Comparison of ENCODE assay signal across 16 cellular contexts in the genomic region with DNA sequence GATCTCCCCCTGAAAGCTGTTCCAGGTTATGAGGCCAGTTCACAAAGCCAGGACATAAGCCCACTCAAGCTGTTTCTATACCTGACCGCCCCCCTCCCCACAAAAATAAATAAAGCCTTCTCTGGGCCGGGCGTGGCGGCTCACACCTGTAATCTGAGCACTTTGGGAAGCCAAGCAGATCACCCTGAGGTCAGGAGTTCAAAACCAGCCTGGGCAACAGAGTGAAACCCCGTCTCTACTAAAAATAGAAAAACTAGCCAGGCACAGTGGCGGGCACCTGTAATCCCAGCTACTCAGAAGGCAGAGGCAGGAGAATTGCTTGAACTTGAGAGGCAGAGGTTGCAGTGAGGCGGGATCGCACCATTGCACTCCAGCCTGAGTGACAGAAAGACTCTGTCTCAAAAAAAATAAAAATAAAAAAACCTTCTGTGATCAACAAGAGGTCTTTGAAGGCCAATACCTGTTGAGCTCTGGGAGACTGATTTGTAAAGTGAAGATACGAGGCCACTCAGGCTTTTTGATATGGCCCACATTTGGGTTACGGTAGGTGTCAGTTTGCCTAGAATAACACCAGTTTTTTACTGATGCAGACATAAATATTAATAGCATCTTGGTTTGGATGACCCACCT. TPM values are rescaled to one million over a fixed set of nuclear protein-coding genes. Genes with fewer than 3 reads are reported as not detected.
A peak's percentile ranks its signal among the peaks of the same experiment; 100 is the strongest.
DNase-seq lines count a peak whose midpoint lies in the region; ATAC-seq, FAIRE-seq and TF ChIP-seq lines count a peak whose summit lies in the region.
"Had no signal": no experiment of that assay in that cellular context is flagged by ENCODE, and none has a peak within 500 bp of the region (broad histone marks: within the 10 kb centered on the region; RNA-seq: fewer than 3 reads in every experiment).

No MANE protein-coding gene starts in this region.

- ATAC-seq in HG02763 (IDR thresholded peaks at IDR 0.05; ENCODE audit: unreplicated experiment) = no peak
- ATAC-seq: CD8-positive, alpha-beta T cell; Panc1 had no signal

- POLR2A ChIA-PET in OCI-LY7 (lab: Charles Lee) = interaction anchor here (0.6 to 2.8 kb wide), 3 partner anchors 13 to 221 kb away, joined by 3 to 15 read pairs (median 6); no protein-coding TSS in a partner anchor

- H4K20me1 ChIP-seq in BLaER1 (no peaks in the 10 kb centered on the region), OCI-LY7 (ENCODE audit: insufficient read depth, low read length) (no peaks in the 10 kb centered on the region)

- DNase-seq in OCI-LY7 (ENCODE audit: low spot score) = peak; percentile 65
- DNase-seq in left kidney (ENCODE audit: low read depth, low spot score) = peak; percentile 87
- no peak for DNase-seq in stimulated activated naive CD4-positive, alpha-beta T cell (lab: John Stamatoyannopoulos, UW)
- no peak for DNase-seq in iPS-NIHi11 (ENCODE audit: low spot score)
- no peak for DNase-seq in frontal cortex (ENCODE audit: low spot score in 2 of 2)
- DNase-seq: CD8-positive, alpha-beta T cell; H7; NCI-H1048; NCI-H2227 treated with DMSO at 0.1 percent for 48 hours; NCI-H526 treated with DMSO at 0.1 percent for 48 hours; Right ventricle myocardium superior had no signal

- intact Hi-C loops in OCI-LY7 (cut with micrococcal nuclease; ENCODE audit: unreplicated experiment) = no loop called here

- H3K4me2 ChIP-seq in BLaER1 = peak overlapping the region; percentile 93
- H3K4me2 ChIP-seq in OCI-LY7 (ENCODE audit: low read length) = peak overlapping the region; percentile 99

- H3K4me3 ChIP-seq in BLaER1 (no peak overlapping the region), OCI-LY7 (ENCODE audit: low read depth, low read length, poor library complexity, severe bottlenecking) (peak overlapping the region; percentile 81)

- 0 out of 3 replicates have a peak, but pooled peaks have one; percentile 12 for TF ChIP-seq CTCF in GM12872 (IDR thresholded peaks at IDR 0.05; ENCODE audit: insufficient read depth, low read depth, low read length)
- no peak for TF ChIP-seq CTCF in OCI-LY7 (conservative IDR thresholded peaks at IDR 0.05; ENCODE audit: low read length)

- H3K4me1 ChIP-seq in BLaER1 = peaks cover 55% of the 10 kb centered on the region
- H3K4me1 ChIP-seq in OCI-LY7 (ENCODE audit: insufficient read depth, low read length, poor library complexity, severe bottlenecking) = peaks cover 45% of the 10 kb centered on the region

- H3K27me3 ChIP-seq in BLaER1 = no peaks in the 10 kb centered on the region

- H3K27ac ChIP-seq in BLaER1 (peak overlapping the region; percentile 97), OCI-LY7 (ENCODE audit: low read depth, low read length, poor library complexity, severe bottlenecking) (peak overlapping the region; percentile 89)

- peak overlapping the region; percentile 10; the same call in 1 of the 2 replicates for H2AFZ ChIP-seq in OCI-LY7 (ENCODE audit: low read length)

- H3K9ac ChIP-seq in BLaER1 = peak overlapping the region; percentile 96; the same call in 1 of the 2 replicates

- H3K9me2 ChIP-seq in OCI-LY7 (ENCODE audit: insufficient read depth, low read length) = no peaks in the 10 kb centered on the region

- peaks cover 12% of the 10 kb centered on the region; the same call in 1 of the 2 replicates for H3K79me2 ChIP-seq in OCI-LY7 (ENCODE audit: insufficient read depth, low read depth, low read length)

- FAIRE-seq in frontal cortex (lab: Jason Lieb, UNC) = no peak
- FAIRE-seq: GM18507 had no signal

- CTCF ChIA-PET in OCI-LY7 (lab: Charles Lee; ENCODE audit: unreplicated experiment) = interaction anchor here (0.6 to 2.2 kb wide), 2 partner anchors 32 to 163 kb away, joined by 3 to 8 read pairs; no protein-coding TSS in a partner anchor

- no TSS peak for BruUV-seq in OCI-LY7 (replicated peaks; lab: Mats Ljungman, UMichigan)

- H3K36me3 ChIP-seq in BLaER1 = peaks cover 9% of the 10 kb centered on the region
- peaks cover 6% of the 10 kb centered on the region for H3K36me3 ChIP-seq in OCI-LY7 (ENCODE audit: insufficient read depth, low read length)

- no peaks in the 10 kb centered on the region for H3K9me3 ChIP-seq in BLaER1
- H3K9me3 ChIP-seq in OCI-LY7 (ENCODE audit: low read length) = no peaks in the 10 kb centered on the region

RNA-seq across cellular contexts. Expression of a gene that starts 2.2 kb away (rescaled TPM):
- 12.4 and 14.2 TPM in 2 replicates for total RNA-seq in OCI-LY7 (2014; rRNA removed; shearing (Covaris generic))
- total RNA-seq in OCI-LY7 (2022) (14.5 and 24.3 TPM in 2 replicates), frontal cortex (3.3 TPM)

Comparison
In these comparisons a context has a peak if more than half of its experiments do, and no peak if none do; other contexts are left out.
1. DNase-seq: peak in OCI-LY7 (single experiment) and left kidney (single experiment); none in stimulated activated naive CD4-positive, alpha-beta T cell (0 of 6), iPS-NIHi11 (single experiment) and frontal cortex (0 of 2).